ENCODE assay signal across 8 cellular contexts in genomic region chr12:53054112-53054878, GRCh38. TPM values are rescaled to one million over a fixed set of nuclear protein-coding genes. Genes with fewer than 3 reads are reported as not detected.
DNase-seq lines count a peak whose midpoint lies in the region; ATAC-seq, FAIRE-seq and TF ChIP-seq lines count a peak whose summit lies in the region.

No MANE protein-coding gene starts in this region.

- peaks cover 6% of the 10 kb centered on the region for H3K36me3 Mint-ChIP-seq in effector memory CD8-positive, alpha-beta T cell (ENCODE audit: insufficient read depth)
- no peaks in the 10 kb centered on the region for H3K36me3 Mint-ChIP-seq in memory B cell

- H3K36me3 ChIP-seq in BJ (ENCODE audit: control insufficient read depth, insufficient read depth, low read length): peaks cover 28% of the 10 kb centered on the region

- H3K27ac Mint-ChIP-seq in effector memory CD8-positive, alpha-beta T cell: peak overlapping the region; percentile 83 to 92
- peak overlapping the region; percentile 93 for H3K27ac Mint-ChIP-seq in memory B cell

- no peak for TF ChIP-seq CTCF in BJ (IDR thresholded peaks at IDR 0.05; ENCODE audit: insufficient read depth, low read depth, low read length)

- H3K27me3 Mint-ChIP-seq in effector memory CD8-positive, alpha-beta T cell: peaks cover 0 to 11% of the 10 kb centered on the region in 2 donors
- peaks cover 2% of the 10 kb centered on the region for H3K27me3 Mint-ChIP-seq in memory B cell

- ATAC-seq in HG03457 (IDR thresholded peaks at IDR 0.05; ENCODE audit: unreplicated experiment): peak; percentile 82
- ATAC-seq in effector memory CD8-positive, alpha-beta T cell (replicated peaks): peak; percentile 91
- ATAC-seq in memory B cell (ENCODE audit: low read depth): peak; percentile 92

- POLR2A ChIA-PET in BJ (lab: Charles Lee): interaction anchor here (0.6 to 0.9 kb wide), 2 partner anchors 25 to 48 kb away, joined by 3 read pairs; partner anchors contain the start of genes EIF4B and SPRYD3

- CTCF ChIA-PET in BJ (lab: Yijun Ruan, JAX): interaction anchor here (0.8 to 16.5 kb wide), 7 partner anchors 10 to 143 kb away, joined by 3 to 285 read pairs (median 6); partner anchors contain the start of genes IGFBP6 and SPRYD3

- peak overlapping the region; percentile 93 to 96 for H3K4me3 Mint-ChIP-seq in effector memory CD8-positive, alpha-beta T cell
- H3K4me3 Mint-ChIP-seq in memory B cell: peak overlapping the region; percentile 98

- peak; percentile 97 for FAIRE-seq in GM19239 (lab: Jason Lieb, UNC)

- DNase-seq in BJ (ENCODE audit: low read depth) (no peak), GM19239 (ENCODE audit: insufficient read length, low spot score) (peak; percentile 95), NCI-H748 (lab: John Stamatoyannopoulos, UW; ENCODE audit: unreplicated experiment) (peak; percentile 96), memory B cell (ENCODE audit: low spot score in 2 of 2) (peak; percentile 90 to 91)
- peak; percentile 82 to 89 for DNase-seq in activated CD8-positive, alpha-beta memory T cell treated with anti-CD3 and anti-CD28 coated beads for 4 hours (ENCODE audit: low read depth in 2 of 2)
- DNase-seq in effector memory CD8-positive, alpha-beta T cell: peak; percentile 89 to 93 (median 90)
- DNase-seq in stimulated activated CD8-positive, alpha-beta memory T cell treated with anti-CD3 and anti-CD28 coated beads, Interleukin-12 subunit alpha, Interleukin-12 subunit beta, amount 100 ng/mL, for 1 hour (ENCODE audit: low read depth): peak; percentile 88

- H3K9me3 Mint-ChIP-seq in effector memory CD8-positive, alpha-beta T cell: no peaks in the 10 kb centered on the region
- no peaks in the 10 kb centered on the region for H3K9me3 Mint-ChIP-seq in memory B cell

- H3K4me1 Mint-ChIP-seq in effector memory CD8-positive, alpha-beta T cell (ENCODE audit: low read depth in 2 of 2): peaks cover 10 to 14% of the 10 kb centered on the region in 2 donors
- H3K4me1 Mint-ChIP-seq in memory B cell: peaks cover 10% of the 10 kb centered on the region

- peak overlapping the region; percentile 24 for H3K4me3 ChIP-seq in BJ (ENCODE audit: low read depth, low read length)

- H3K27me3 ChIP-seq in BJ (ENCODE audit: control insufficient read depth, insufficient read depth, low read length): no peaks in the 10 kb centered on the region

RNA-seq across cellular contexts. Expression of gene TNS2, which starts 4.4 kb away (rescaled TPM):
- 27.2 and 73.9 TPM in 2 replicates for polyA plus RNA-seq in BJ (2011; rRNA removed)
- polyA minus RNA-seq in BJ (2011; rRNA and poly(A)+ RNA removed): 66.9 and 86.6 TPM in 2 replicates

RNA-seq across cellular contexts. Expression of gene SPRYD3, which starts 24.9 kb away (rescaled TPM):
- 34.8 and 48.0 TPM in 2 replicates for polyA plus RNA-seq in BJ (2011; rRNA removed)
- polyA minus RNA-seq in BJ (2011; rRNA and poly(A)+ RNA removed): 31.2 and 63.2 TPM in 2 replicates

RNA-seq across cellular contexts. Expression of gene IGFBP6, which starts 43.2 kb away (rescaled TPM):
- polyA plus RNA-seq in BJ (2011; rRNA removed): 460 and 860 TPM in 2 replicates
- polyA minus RNA-seq in BJ (2011; rRNA and poly(A)+ RNA removed): 164 and 211 TPM in 2 replicates

RNA-seq across cellular contexts. Expression of gene EIF4B, which starts 48.0 kb away (rescaled TPM):
- 296 and 496 TPM in 2 replicates for polyA plus RNA-seq in BJ (2011; rRNA removed)
- polyA minus RNA-seq in BJ (2011; rRNA and poly(A)+ RNA removed): 387 and 711 TPM in 2 replicates

RNA-seq across cellular contexts. Expression of gene SOAT2, which starts 49.0 kb away (rescaled TPM):
- 0.16 and 0.34 TPM in 2 replicates for polyA plus RNA-seq in BJ (2011; rRNA removed)
- polyA minus RNA-seq in BJ (2011; rRNA and poly(A)+ RNA removed): 0.14 and 0.26 TPM in 2 replicates
